5 cellular contexts compared by ENCODE assay signal in genomic region chr20:38251441-38251840, GRCh38. TPM values are rescaled to one million over a fixed set of nuclear protein-coding genes. Genes with fewer than 3 reads are reported as not detected.
"Had no signal": no experiment of that assay in that cellular context is flagged by ENCODE, and none has a peak within 500 bp of the region (broad histone marks: within the 10 kb centered on the region; RNA-seq: fewer than 3 reads in every experiment).

No MANE protein-coding gene starts in this region.

RNA-seq across cellular contexts. Expression of gene KIAA1755, which starts 9.1 kb away (rescaled TPM):
- total RNA-seq: endodermal cell had no signal

RNA-seq across cellular contexts. Expression of gene BPI, which starts 52.5 kb away (rescaled TPM):
- total RNA-seq: colonic mucosa, dermis blood vessel endothelial cell, endodermal cell, endothelial cell of umbilical vein, fibroblast of lung had no signal
- polyA plus RNA-seq: endothelial cell of umbilical vein, fibroblast of lung had no signal
